In the genomic region with DNA sequence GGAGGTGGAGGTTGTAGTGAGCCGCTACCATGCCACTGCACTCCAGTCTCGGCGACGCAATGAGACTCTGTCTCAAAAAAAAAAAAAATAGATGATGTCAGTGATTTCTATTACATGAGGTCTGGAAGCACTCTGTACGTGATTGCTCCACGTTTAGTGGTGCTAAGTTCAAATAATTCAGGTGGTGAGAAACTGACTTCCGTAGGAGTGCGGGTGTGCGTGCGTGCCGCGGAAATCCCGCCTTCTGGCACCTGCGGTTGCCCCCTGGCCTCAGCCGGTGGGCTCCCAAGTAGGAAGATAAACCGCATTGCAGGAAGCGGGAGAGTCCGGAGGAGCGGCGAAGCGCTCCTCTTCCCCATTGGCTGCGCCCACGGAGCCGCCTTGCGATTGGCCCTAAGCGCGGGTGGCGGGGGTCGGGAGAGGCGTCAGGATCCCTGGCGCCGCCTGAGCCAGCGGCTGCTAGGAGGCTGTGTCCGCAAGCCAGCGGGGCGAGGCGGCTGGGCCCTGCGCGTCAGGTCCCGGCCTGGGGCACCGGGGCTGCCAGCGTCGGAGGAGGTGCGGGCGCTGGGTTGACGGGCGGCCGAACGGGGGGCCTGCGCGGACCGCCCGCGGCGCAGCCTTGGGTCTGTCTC, we compare ENCODE assay signal across 8 cellular contexts. TPM values are rescaled to one million over a fixed set of nuclear protein-coding genes. Genes with fewer than 3 reads are reported as not detected.
DNase-seq lines count a peak whose midpoint lies in the region; ATAC-seq, FAIRE-seq and TF ChIP-seq lines count a peak whose summit lies in the region.
"Not testable (repeated sequence)": the region's sequence is repeated elsewhere in the genome, so short reads cannot be mapped to it uniquely, and the experiment has no call there.

No MANE protein-coding gene starts in this region.

- H3K9me3 ChIP-seq in kidney (ENCODE audit: control insufficient read depth in 1 of 2, low read length in 2 of 2); upper lobe of right lung: not testable (repeated sequence)

- H3K9ac ChIP-seq in kidney (ENCODE audit: low read length in 2 of 2): not testable (repeated sequence)

- not testable (repeated sequence) for H3K27me3 ChIP-seq in upper lobe of right lung

- peak overlapping the region; percentile 52 for H3K4me3 ChIP-seq in GM12865 (ENCODE audit: low read depth, low read length)
- peak overlapping the region; percentile 15 to 37 for H3K4me3 ChIP-seq in kidney (ENCODE audit: low read length in 2 of 2)
- peak overlapping the region; percentile 40 for H3K4me3 ChIP-seq in skeletal muscle cell (ENCODE audit: low read depth, low read length)
- H3K4me3 ChIP-seq in upper lobe of right lung: peak overlapping the region; percentile 52

- intact Hi-C loops in kidney (cut with DNase I); upper lobe of right lung (cut with DNase I): not testable (repeated sequence)

- H3K27ac Mint-ChIP-seq in activated CD8-positive, alpha-beta T cell treated with anti-CD3 and anti-CD28 coated beads, Interleukin-2, amount 10 ng/mL, durations not matched to agents 7 days and 5 days: peak overlapping the region; percentile 22
- H3K27ac Mint-ChIP-seq in chondrocyte (ENCODE audit: unreplicated experiment): not testable (repeated sequence)

- TF ChIP-seq CTCF in GM12865 (IDR thresholded peaks at IDR 0.05; ENCODE audit: insufficient read depth, low read depth, low read length, missing control alignments); chondrocyte (IDR thresholded peaks at IDR 0.05); kidney (IDR thresholded peaks at IDR 0.05; ENCODE audit: borderline replicate concordance, extremely low read depth, insufficient read depth); upper lobe of right lung (IDR thresholded peaks at IDR 0.05): not testable (repeated sequence)

- H3K4me3 Mint-ChIP-seq in activated CD8-positive, alpha-beta T cell treated with anti-CD3 and anti-CD28 coated beads, Interleukin-2, amount 10 ng/mL, durations not matched to agents 7 days and 5 days: peak overlapping the region; percentile 66
- H3K4me3 Mint-ChIP-seq in chondrocyte (ENCODE audit: unreplicated experiment): peak overlapping the region; percentile 76

- not testable (repeated sequence) for H3K36me3 ChIP-seq in kidney (ENCODE audit: control insufficient read depth in 1 of 2, insufficient read depth in 2 of 2, low read length in 2 of 2); upper lobe of right lung

- not testable (repeated sequence) for H3K27ac ChIP-seq in kidney (ENCODE audit: low read depth in 2 of 2, low read length in 2 of 2); upper lobe of right lung

- not testable (repeated sequence) for H3K36me3 Mint-ChIP-seq in activated CD8-positive, alpha-beta T cell treated with anti-CD3 and anti-CD28 coated beads, Interleukin-2, amount 10 ng/mL, durations not matched to agents 7 days and 5 days (ENCODE audit: low read depth); chondrocyte (ENCODE audit: low read depth)

- peak; percentile 75 for ATAC-seq in HG02884 (IDR thresholded peaks at IDR 0.05; ENCODE audit: unreplicated experiment)
- peak; percentile 86 for ATAC-seq in activated CD8-positive, alpha-beta T cell treated with anti-CD3 and anti-CD28 coated beads, Interleukin-2, amount 10 ng/mL, durations not matched to agents 7 days and 5 days
- ATAC-seq in upper lobe of right lung: peak; percentile 97

- H3K4me1 Mint-ChIP-seq in activated CD8-positive, alpha-beta T cell treated with anti-CD3 and anti-CD28 coated beads, Interleukin-2, amount 10 ng/mL, durations not matched to agents 7 days and 5 days (ENCODE audit: low read depth): peaks cover 15% of the 10 kb centered on the region
- H3K4me1 Mint-ChIP-seq in chondrocyte (ENCODE audit: low read depth): not testable (repeated sequence)

- peaks cover 31% of the 10 kb centered on the region for H3K27me3 Mint-ChIP-seq in activated CD8-positive, alpha-beta T cell treated with anti-CD3 and anti-CD28 coated beads, Interleukin-2, amount 10 ng/mL, durations not matched to agents 7 days and 5 days (ENCODE audit: low read depth)
- peaks cover 19% of the 10 kb centered on the region for H3K27me3 Mint-ChIP-seq in chondrocyte (ENCODE audit: low read depth)

- DNase-seq in GM12865 (ENCODE audit: low read depth) (peak; percentile 7), NCI-H524 (lab: John Stamatoyannopoulos, UW) (peak; percentile 50 to 82), kidney (peak; percentile 77), upper lobe of right lung (peak; percentile 75)
- DNase-seq in activated CD8-positive, alpha-beta T cell treated with anti-CD3 and anti-CD28 coated beads, Interleukin-2, amount 10 ng/mL, durations not matched to agents 7 days and 5 days: peak; percentile 40
- DNase-seq in chondrocyte (ENCODE audit: low spot score); skeletal muscle cell (ENCODE audit: low read depth): not testable (repeated sequence)

- H3K4me1 ChIP-seq in kidney (ENCODE audit: control insufficient read depth in 1 of 2, insufficient read depth in 1 of 2, low read depth in 1 of 2, low read length in 2 of 2); upper lobe of right lung: not testable (repeated sequence)

- POLR2A ChIA-PET in activated CD8-positive, alpha-beta T cell treated with anti-CD3 and anti-CD28 coated beads, Interleukin-2, amount 10 ng/mL, durations not matched to agents 7 days and 5 days (lab: Charles Lee): not testable (repeated sequence)

- not testable (repeated sequence) for FAIRE-seq in kidney (lab: Jason Lieb, UNC)

- CTCF ChIA-PET in activated CD8-positive, alpha-beta T cell treated with anti-CD3 and anti-CD28 coated beads, Interleukin-2, amount 10 ng/mL, durations not matched to agents 7 days and 5 days (lab: Charles Lee): not testable (repeated sequence)

- not testable (repeated sequence) for H3K9me3 Mint-ChIP-seq in activated CD8-positive, alpha-beta T cell treated with anti-CD3 and anti-CD28 coated beads, Interleukin-2, amount 10 ng/mL, durations not matched to agents 7 days and 5 days (ENCODE audit: insufficient read depth); chondrocyte (ENCODE audit: low read depth)

RNA-seq across cellular contexts. Expression of gene NIPA1, which starts 28.9 kb away (rescaled TPM):
- 10 to 100 TPM; 16.8 to 19.4 TPM for total RNA-seq in activated CD8-positive, alpha-beta T cell treated with anti-CD3 and anti-CD28 coated beads, Interleukin-2, amount 10 ng/mL, durations not matched to agents 7 days and 5 days
- total RNA-seq in chondrocyte (13.5 to 18.3 TPM (median 16.4 TPM) in 3 replicates), kidney (15.7 TPM), upper lobe of right lung (16.2 TPM)
- 6.8 TPM for polyA plus RNA-seq in kidney (ENCODE audit: insufficient read depth, low read depth, low replicate concordance)
